Comparison of ENCODE assay signal across 8 cellular contexts in genomic region chr10:69409176-69409495, GRCh38. TPM values are rescaled to one million over a fixed set of nuclear protein-coding genes. Genes with fewer than 3 reads are reported as not detected.
DNase-seq lines count a peak whose midpoint lies in the region; ATAC-seq and TF ChIP-seq lines count a peak whose summit lies in the region.

No MANE protein-coding gene starts in this region.

- H3K9me3 ChIP-seq in GM23248 (ENCODE audit: low read depth), result no peaks in the 10 kb centered on the region

- peaks cover 11% of the 10 kb centered on the region for H3K4me1 ChIP-seq in GM23248 (ENCODE audit: insufficient read depth)

- H3K27ac Mint-ChIP-seq in activated CD8-positive, alpha-beta T cell treated with anti-CD3 and anti-CD28 coated beads for 36 hours, result peak overlapping the region; percentile 80
- no peak overlapping the region for H3K27ac Mint-ChIP-seq in glutamatergic neuron (ENCODE audit: unreplicated experiment)

- TF ChIP-seq CTCF in activated CD8-positive, alpha-beta T cell treated with anti-CD3 and anti-CD28 coated beads for 36 hours (IDR thresholded peaks at IDR 0.05), result no peak
- TF ChIP-seq CTCF in glutamatergic neuron (IDR thresholded peaks at IDR 0.05; ENCODE audit: partially characterized antibody, unreplicated experiment), result no peak

- peaks cover 24% of the 10 kb centered on the region for H3K4me1 Mint-ChIP-seq in activated CD8-positive, alpha-beta T cell treated with anti-CD3 and anti-CD28 coated beads for 36 hours (ENCODE audit: low read depth)
- H3K4me1 Mint-ChIP-seq in glutamatergic neuron (ENCODE audit: low read depth, unreplicated experiment), result peaks cover 22% of the 10 kb centered on the region

- H3K27me3 ChIP-seq in GM23248 (replicated peaks; ENCODE audit: insufficient read depth), result no peaks in the 10 kb centered on the region

- CTCF ChIA-PET in activated CD8-positive, alpha-beta T cell treated with anti-CD3 and anti-CD28 coated beads for 36 hours (lab: Charles Lee), result interaction anchor here (1.0 to 4.3 kb wide), 9 partner anchors 11 to 236 kb away, joined by 3 to 37 read pairs (median 12); partner anchors contain the start of gene FAM241B

- H3K27ac ChIP-seq in GM23248 (peak overlapping the region; percentile 27; the same call in 1 of the 2 replicates), skin epidermis (peak overlapping the region; percentile 38 to 89 (median 78))

- H3K27me3 Mint-ChIP-seq in activated CD8-positive, alpha-beta T cell treated with anti-CD3 and anti-CD28 coated beads for 36 hours, result no peaks in the 10 kb centered on the region
- H3K27me3 Mint-ChIP-seq in glutamatergic neuron (ENCODE audit: unreplicated experiment), result peaks cover 7% of the 10 kb centered on the region

- no peaks in the 10 kb centered on the region for H3K36me3 ChIP-seq in GM23248 (ENCODE audit: low read depth)

- H3K4me3 ChIP-seq in GM23248, result peak overlapping the region; percentile 67
- peak overlapping the region in 5 of 7 experiments; percentile 19 to 41 (median 27) for H3K4me3 ChIP-seq in skin epidermis

- no peaks in the 10 kb centered on the region for H3K9me2 ChIP-seq in GM23248 (ENCODE audit: insufficient read depth)

- POLR2A ChIA-PET in activated CD8-positive, alpha-beta T cell treated with anti-CD3 and anti-CD28 coated beads for 36 hours (lab: Charles Lee), result no interaction called here

- in situ Hi-C loops in GM23248 (cut with MboI), result loop anchor here (25.0 kb wide), 1 partner anchor 422 kb away; the partner anchor contains the start of gene KIFBP

- H3K9ac ChIP-seq in GM23248, result peak overlapping the region; percentile 66

- intact Hi-C loops in activated CD8-positive, alpha-beta T cell treated with anti-CD3 and anti-CD28 coated beads for 36 hours (cut with micrococcal nuclease), result loop anchor here (5.0 kb wide), 1 partner anchor 98 kb away; no protein-coding TSS in a partner anchor

- H3K4me2 ChIP-seq in GM23248 (ENCODE audit: unreplicated experiment), result peak overlapping the region; percentile 58

- no peaks in the 10 kb centered on the region for H4K20me1 ChIP-seq in GM23248 (ENCODE audit: insufficient read depth)

- no peaks in the 10 kb centered on the region for H3K9me3 Mint-ChIP-seq in activated CD8-positive, alpha-beta T cell treated with anti-CD3 and anti-CD28 coated beads for 36 hours
- H3K9me3 Mint-ChIP-seq in glutamatergic neuron (ENCODE audit: unreplicated experiment), result peaks cover 12% of the 10 kb centered on the region

- peaks cover 20% of the 10 kb centered on the region; the same call in 1 of the 2 replicates for H3F3A ChIP-seq in GM23248 (ENCODE audit: insufficient read depth)

- no peak overlapping the region for H3K4me3 Mint-ChIP-seq in activated CD8-positive, alpha-beta T cell treated with anti-CD3 and anti-CD28 coated beads for 36 hours
- H3K4me3 Mint-ChIP-seq in glutamatergic neuron (ENCODE audit: unreplicated experiment), result peak overlapping the region; percentile 65

- 3 to 7% methylated on average over 7 of the region's 7 CpGs for WGBS in GM23248 (ENCODE audit: low coverage in 1 of 2, low lambda C conversion rate in 2 of 2, missing lambda C conversion rate in 2 of 2), 2 experiments

- DNase-seq in GM23248 (no peak), glutamatergic neuron (no peak), NCI-H2227 (lab: John Stamatoyannopoulos, UW; ENCODE audit: unreplicated experiment) (no peak), activated T-cell treated with anti-CD3 and anti-CD28 coated beads for 4 hours (no peak), RKO (ENCODE audit: low spot score) (no peak)
- DNase-seq in activated CD8-positive, alpha-beta T cell treated with anti-CD3 and anti-CD28 coated beads for 36 hours, result no peak

- H3K36me3 Mint-ChIP-seq in activated CD8-positive, alpha-beta T cell treated with anti-CD3 and anti-CD28 coated beads for 36 hours (ENCODE audit: low read depth), result peaks cover 3% of the 10 kb centered on the region
- peaks cover 4% of the 10 kb centered on the region for H3K36me3 Mint-ChIP-seq in glutamatergic neuron (ENCODE audit: unreplicated experiment)

- no peak for ATAC-seq in activated CD8-positive, alpha-beta T cell treated with anti-CD3 and anti-CD28 coated beads for 36 hours
- no peak for ATAC-seq in HG03045 (IDR thresholded peaks at IDR 0.05; ENCODE audit: unreplicated experiment)

- H2AFZ ChIP-seq in GM23248, result peak overlapping the region; percentile 81

- H3K79me2 ChIP-seq in GM23248 (ENCODE audit: insufficient read depth), result no peaks in the 10 kb centered on the region

RNA-seq across cellular contexts. Expression of gene TACR2, which starts 7.6 kb away (rescaled TPM):
- total RNA-seq in GM23248 (2014; rRNA removed; shearing (Covaris generic)), result 0.54 TPM in 1 of 2 replicates, not detected in the other
- polyA plus RNA-seq in GM23248 (2016; fragmentation: Nextera tagmentation; extraction: Ambion mirVana), result 0.24 and 0.25 TPM in 2 replicates
- not detected for total RNA-seq in activated CD8-positive, alpha-beta T cell treated with anti-CD3 and anti-CD28 coated beads for 36 hours
- total RNA-seq in glutamatergic neuron (ENCODE audit: unreplicated experiment), result not detected

RNA-seq across cellular contexts. Expression of gene TSPAN15, which starts 42.1 kb away (rescaled TPM):
- total RNA-seq in GM23248 (2014; rRNA removed; shearing (Covaris generic)), result not detected in 2 replicates
- polyA plus RNA-seq in GM23248 (2016; fragmentation: Nextera tagmentation; extraction: Ambion mirVana), result 0.29 and 0.34 TPM in 2 replicates
- 1 to 10 TPM in 1 of 2 experiments, under 1 TPM in 1; 0.58 to 1.2 TPM for total RNA-seq in activated CD8-positive, alpha-beta T cell treated with anti-CD3 and anti-CD28 coated beads for 36 hours
- total RNA-seq in glutamatergic neuron (ENCODE audit: unreplicated experiment), result 49.8 TPM

Comparison
In these comparisons a context has a peak if more than half of its experiments do, and no peak if none do; other contexts are left out.
1. RNA of gene TSPAN15, which starts 42.1 kb away (total RNA-seq): 49.8 TPM in glutamatergic neuron (single experiment); 0.58 to 1.2 TPM in activated CD8-positive, alpha-beta T cell treated with anti-CD3 and anti-CD28 coated beads for 36 hours and not detected in GM23248; every median in the first group is over 10 times any median in the second.